11 cellular contexts compared by ENCODE assay signal in genomic region chr4:158873795-158874359, GRCh38.
A peak's percentile ranks its signal among the peaks of the same experiment; 100 is the strongest.
DNase-seq lines count a peak whose midpoint lies in the region; ATAC-seq and TF ChIP-seq lines count a peak whose summit lies in the region.
"Had no signal": no experiment of that assay in that cellular context is flagged by ENCODE, and none has a peak within 500 bp of the region (broad histone marks: within the 10 kb centered on the region; RNA-seq: fewer than 3 reads in every experiment).

No MANE protein-coding gene starts in this region.

- in situ Hi-C loops in IMR-90 (cut with MboI; ENCODE audit: low sequenced_read_pairs): no loop called here
- in situ Hi-C loops in brain microvascular endothelial cell (cut with HindIII; ENCODE audit: low pct_ligation_motif_present, low sequenced_read_pairs): loop anchor here (25.0 kb wide), 1 partner anchor 313 kb away; no protein-coding TSS in a partner anchor

- no peak overlapping the region for H4K91ac ChIP-seq in IMR-90 (ENCODE audit: insufficient read depth, low read depth, low read length)

- 0% methylated on average over 1 of the region's 4 CpGs; no CpG with 5 or more reads in 1 of the 2 experiments for WGBS in IMR-90 (ENCODE audit: extremely low coverage in 2 of 2, insufficient read length in 1 of 2), 2 experiments

- no peaks in the 10 kb centered on the region for H3K9me3 ChIP-seq in IMR-90 (ENCODE audit: control insufficient read depth, insufficient read depth, low read length)
- no peaks in the 10 kb centered on the region for H3K9me3 ChIP-seq in left lung
- H3K9me3 ChIP-seq: lower lobe of right lung had no signal

- H2AK5ac ChIP-seq in IMR-90 (ENCODE audit: low read depth, low read length): no peak overlapping the region

- no peak overlapping the region for H4K5ac ChIP-seq in IMR-90 (ENCODE audit: low read depth, low read length)

- POLR2A ChIA-PET in IMR-90 (lab: Charles Lee; ENCODE audit: unreplicated experiment): no interaction called here

- no peak overlapping the region for H3K56ac ChIP-seq in IMR-90 (ENCODE audit: extremely low read depth, insufficient read depth, low read length)

- H3K4ac ChIP-seq in IMR-90 (ENCODE audit: low read depth, low read length): no peak overlapping the region; the same call in 1 of the 2 replicates

- TF ChIP-seq POLR2A in IMR-90 (IDR thresholded peaks at IDR 0.05; ENCODE audit: low read depth, low read length): no peak

- peak; percentile 97 for ATAC-seq in IMR-90 (ENCODE audit: low read depth)
- peak; percentile 57 for ATAC-seq in left lung
- no peak for ATAC-seq in GM21526 (IDR thresholded peaks at IDR 0.05; ENCODE audit: low FRiP score, unreplicated experiment)

- H3K79me1 ChIP-seq in IMR-90 (ENCODE audit: low read depth in 1 of 2, low read length in 2 of 2): peaks cover 0 to 3% of the 10 kb centered on the region in 2 experiments; a peak in 1 of 4 replicates

- H3K4me3 ChIP-seq in IMR-90 (ENCODE audit: insufficient read depth, low read depth, low read length): no peak overlapping the region
- no peak overlapping the region for H3K4me3 ChIP-seq in brain microvascular endothelial cell (ENCODE audit: low read depth, low read length)
- no peak overlapping the region for H3K4me3 ChIP-seq in left lung
- H3K4me3 ChIP-seq: lower lobe of right lung had no signal

- H3K9me1 ChIP-seq in IMR-90 (ENCODE audit: insufficient read depth, low read length): peaks cover 3% of the 10 kb centered on the region; the same call in 1 of the 2 replicates

- H3K9ac ChIP-seq in IMR-90 (ENCODE audit: low read depth, low read length): no peak overlapping the region

- no peak overlapping the region for H4K8ac ChIP-seq in IMR-90 (ENCODE audit: low read depth in 2 of 2, low read length in 2 of 2)

- H3K27ac ChIP-seq in IMR-90 (ENCODE audit: insufficient read depth, low read length): no peak overlapping the region
- peak overlapping the region; percentile 64 for H3K27ac ChIP-seq in brain microvascular endothelial cell
- H3K27ac ChIP-seq in left lung: no peak overlapping the region
- H3K27ac ChIP-seq: lower lobe of right lung had no signal

- no peak overlapping the region for H2AK9ac ChIP-seq in IMR-90 (replicated peaks; ENCODE audit: low read depth, low read length, poor library complexity)

- H4K20me1 ChIP-seq in IMR-90 (ENCODE audit: insufficient read depth, low read length): peaks cover 4% of the 10 kb centered on the region; the same call in 1 of the 2 replicates

- CTCF ChIA-PET in IMR-90 (lab: Yijun Ruan, JAX): interaction anchor here (0.7 kb wide), 1 partner anchor 9 kb away, joined by 4 read pairs; no protein-coding TSS in a partner anchor

- no peaks in the 10 kb centered on the region for H3K27me3 ChIP-seq in IMR-90 (ENCODE audit: control insufficient read depth, insufficient read depth, low read length)
- H3K27me3 ChIP-seq in brain microvascular endothelial cell (replicated peaks): no peaks in the 10 kb centered on the region
- no peaks in the 10 kb centered on the region for H3K27me3 ChIP-seq in left lung

- no peak overlapping the region for H2BK15ac ChIP-seq in IMR-90 (ENCODE audit: low read depth, low read length)

- H3K23ac ChIP-seq in IMR-90 (ENCODE audit: low read depth, low read length): no peak overlapping the region

- H3K4me1 ChIP-seq in IMR-90 (ENCODE audit: control insufficient read depth, insufficient read depth, low read length) (peaks cover 10% of the 10 kb centered on the region), left lung (no peaks in the 10 kb centered on the region)
- H3K4me1 ChIP-seq: lower lobe of right lung had no signal

- H2BK20ac ChIP-seq in IMR-90 (ENCODE audit: low read depth, low read length): no peak overlapping the region; the same call in 1 of the 2 replicates

- no peak overlapping the region for H2BK120ac ChIP-seq in IMR-90 (ENCODE audit: low read depth, low read length)

- TF ChIP-seq RAD21 in IMR-90 (IDR thresholded peaks at IDR 0.05; ENCODE audit: low read length): no peak; the same call in 1 of the 2 replicates

- TF ChIP-seq CTCF in IMR-90 (conservative IDR thresholded peaks at IDR 0.05; ENCODE audit: low read depth, low read length) (no peak), brain microvascular endothelial cell (IDR thresholded peaks at IDR 0.05; ENCODE audit: low read depth, low read length, missing control alignments) (no peak), left lung (IDR thresholded peaks at IDR 0.05) (no peak)

- no peak overlapping the region for H3K4me2 ChIP-seq in IMR-90 (ENCODE audit: low read depth, low read length)

- H3K14ac ChIP-seq in IMR-90 (replicated peaks; ENCODE audit: low read depth, low read length): no peak overlapping the region

- BruUV-seq in IMR-90 (replicated peaks; lab: Mats Ljungman, UMichigan): no TSS peak

- H2AFZ ChIP-seq in IMR-90 (replicated peaks; ENCODE audit: low read length, poor library complexity): no peak overlapping the region

- DNase-seq in AG20443 (ENCODE audit: low spot score): peak; percentile 37
- peak; percentile 96 for DNase-seq in IMR-90
- DNase-seq in brain microvascular endothelial cell: peak; percentile 96
- DNase-seq in left lung: no peak
- no peak for DNase-seq in DMS153 (lab: John Stamatoyannopoulos, UW)
- no peak for DNase-seq in NCI-H510A (lab: John Stamatoyannopoulos, UW)
- DNase-seq in NCI-H2107 treated with DMSO at 0.1 percent for 48 hours (lab: John Stamatoyannopoulos, UW; ENCODE audit: unreplicated experiment): no peak
- DNase-seq: DND-41, lower lobe of right lung, NCI-H526 had no signal

- H3K36me3 ChIP-seq in IMR-90 (ENCODE audit: control insufficient read depth, insufficient read depth, low read length) (peaks cover 14% of the 10 kb centered on the region), brain microvascular endothelial cell (replicated peaks) (no peaks in the 10 kb centered on the region), left lung (peaks cover 0 to 70% of the 10 kb centered on the region in 2 donors)

- H2BK5ac ChIP-seq in IMR-90 (ENCODE audit: low read depth, low read length, poor library complexity, severe bottlenecking): peak overlapping the region; percentile 79

- dilution Hi-C loops in IMR-90 (cut with HindIII; ENCODE audit: low sequenced_read_pairs, unreplicated experiment): no loop called here

- intact Hi-C loops in IMR-90 (cut with micrococcal nuclease): loop anchor here (1.0 to 5.0 kb wide), 4 partner anchors 123 to 573 kb away; no protein-coding TSS in a partner anchor
- intact Hi-C loops in left lung (cut with DNase I): no loop called here

- H3K18ac ChIP-seq in IMR-90 (ENCODE audit: low read depth, low read length): peak overlapping the region; percentile 51; the same call in 1 of the 2 replicates

TF ChIP-seq in IMR-90, 13 proteins besides CTCF, POLR2A, EP300 and RAD21:
- TF ChIP-seq RFX5 (IDR thresholded peaks at IDR 0.05; ENCODE audit: low read depth, low read length) (no peak), MXI1 (IDR thresholded peaks at IDR 0.05; ENCODE audit: borderline replicate concordance, low read depth, low read length) (no peak), BHLHE40 (IDR thresholded peaks at IDR 0.05; ENCODE audit: low read depth, low read length) (peak; percentile 78; the same call in 1 of the 2 replicates), RCOR1 (IDR thresholded peaks at IDR 0.05; ENCODE audit: insufficient replicate concordance, low read length) (no peak), MAFK (IDR thresholded peaks at IDR 0.05; ENCODE audit: low read depth, low read length) (peak; percentile 18; the same call in 1 of the 2 replicates), USF2 (IDR thresholded peaks at IDR 0.05; ENCODE audit: low read depth, low read length) (no peak), SMC3 (IDR thresholded peaks at IDR 0.05; ENCODE audit: low read depth, low read length) (peak; percentile 21), CEBPB (IDR thresholded peaks at IDR 0.05; ENCODE audit: low read depth, low read length) (peak; percentile 62), FOS (IDR thresholded peaks at IDR 0.05; ENCODE audit: low read depth, low read length) (peak; percentile 89), ELK1 (IDR thresholded peaks at IDR 0.05; ENCODE audit: borderline replicate concordance, low read depth, low read length) (no peak), CHD1 (IDR thresholded peaks at IDR 0.05; ENCODE audit: low read depth, low read length) (no peak), MAZ (IDR thresholded peaks at IDR 0.05; ENCODE audit: borderline replicate concordance, low read depth, low read length) (no peak), NFE2L2 (IDR thresholded peaks at IDR 0.05; ENCODE audit: low read depth, low read length) (no peak)

Comparison
In these comparisons a context has a peak if more than half of its experiments do, and no peak if none do; other contexts are left out.
1. DNase-seq: peak in AG20443 (single experiment), IMR-90 (single experiment) and brain microvascular endothelial cell (single experiment); none in left lung (0 of 2), DMS153 (single experiment), NCI-H510A (single experiment) and NCI-H2107 treated with DMSO at 0.1 percent for 48 hours (single experiment).